In genomic region chr1:22418852-22419480, GRCh38 we compare ENCODE assay signal across 9 cellular contexts. TPM values are rescaled to one million over a fixed set of nuclear protein-coding genes. Genes with fewer than 3 reads are reported as not detected.
DNase-seq lines count a peak whose midpoint lies in the region; ATAC-seq, FAIRE-seq and TF ChIP-seq lines count a peak whose summit lies in the region.
"Had no signal": no experiment of that assay in that cellular context is flagged by ENCODE, and none has a peak within 500 bp of the region (broad histone marks: within the 10 kb centered on the region; RNA-seq: fewer than 3 reads in every experiment).

No MANE protein-coding gene starts in this region.

- no peak overlapping the region; the same call in 1 of the 2 replicates for H3K4me3 Mint-ChIP-seq in HFFc6
- no peak overlapping the region for H3K4me3 Mint-ChIP-seq in stimulated activated effector memory CD8-positive, alpha-beta T cell treated with anti-CD3 and anti-CD28 coated beads, Interleukin-12 subunit alpha, Interleukin-12 subunit beta, amount 100 ng/mL, for 72 hours

- WGBS in adrenal gland, 4 donors: 31 to 41% (median 34%) methylated on average over 7 of the region's 7 CpGs

- peaks cover 0 to 15% of the 10 kb centered on the region in 2 donors for H3K4me1 ChIP-seq in adrenal gland (replicated peaks in 1 of 2)

- H3K4me3 ChIP-seq in adrenal gland: no peak overlapping the region

- peaks cover 11% of the 10 kb centered on the region for H3K27me3 Mint-ChIP-seq in HFFc6 (ENCODE audit: insufficient read depth)

- TF ChIP-seq CTCF in HFFc6 (IDR thresholded peaks at IDR 0.05) (no peak), adrenal gland (IDR thresholded peaks at IDR 0.05) (no peak)

- H3K27ac ChIP-seq in adrenal gland: no peak overlapping the region

- H3K27ac Mint-ChIP-seq in HFFc6: peak overlapping the region; percentile 26
- no peak overlapping the region for H3K27ac Mint-ChIP-seq in stimulated activated effector memory CD8-positive, alpha-beta T cell treated with anti-CD3 and anti-CD28 coated beads, Interleukin-12 subunit alpha, Interleukin-12 subunit beta, amount 100 ng/mL, for 72 hours

- H3K9me3 Mint-ChIP-seq in HFFc6: no peaks in the 10 kb centered on the region
- no peaks in the 10 kb centered on the region for H3K9me3 Mint-ChIP-seq in stimulated activated effector memory CD8-positive, alpha-beta T cell treated with anti-CD3 and anti-CD28 coated beads, Interleukin-12 subunit alpha, Interleukin-12 subunit beta, amount 100 ng/mL, for 72 hours

- ATAC-seq in stimulated activated effector memory CD8-positive, alpha-beta T cell treated with anti-CD3 and anti-CD28 coated beads, Interleukin-12 subunit alpha, Interleukin-12 subunit beta, amount 100 ng/mL, for 72 hours: no peak

- H3K27me3 ChIP-seq in adrenal gland: no peaks in the 10 kb centered on the region

- TF ChIP-seq POLR2A in adrenal gland (IDR thresholded peaks at IDR 0.05): no peak

- H3K36me3 ChIP-seq in adrenal gland (replicated peaks in 1 of 2): no peaks in the 10 kb centered on the region

- H3K9me3 ChIP-seq in adrenal gland (replicated peaks in 1 of 3): no peaks in the 10 kb centered on the region

- intact Hi-C loops in adrenal gland (cut with DNase I): loop anchor here (2.0 to 10.0 kb wide), 2 partner anchors 224 to 284 kb away; partner anchors contain the start of gene C1QC (in 1 of the 2)

- no peaks in the 10 kb centered on the region for H3K36me3 Mint-ChIP-seq in HFFc6 (ENCODE audit: low read depth)
- no peaks in the 10 kb centered on the region for H3K36me3 Mint-ChIP-seq in stimulated activated effector memory CD8-positive, alpha-beta T cell treated with anti-CD3 and anti-CD28 coated beads, Interleukin-12 subunit alpha, Interleukin-12 subunit beta, amount 100 ng/mL, for 72 hours

- peak; percentile 21 for DNase-seq in COLO829 (ENCODE audit: low spot score)
- DNase-seq in HFFc6: peak; percentile 68
- DNase-seq in amniotic epithelial cell (ENCODE audit: low read depth): peak; percentile 65
- DNase-seq in stimulated activated CD4-positive, alpha-beta T cell treated with anti-CD3 and anti-CD28 coated beads, Interleukin-2, amount 100 ng/mL, for 48 hours: no peak
- DNase-seq in ureter (ENCODE audit: low spot score): no peak
- no peak for DNase-seq in stimulated activated effector memory CD8-positive, alpha-beta T cell treated with anti-CD3 and anti-CD28 coated beads, Interleukin-12 subunit alpha, Interleukin-12 subunit beta, amount 100 ng/mL, for 72 hours (ENCODE audit: low spot score in 2 of 2)
- no peak for DNase-seq in adrenal gland
- DNase-seq: midbrain had no signal

- H3K4me1 Mint-ChIP-seq in HFFc6 (ENCODE audit: low read depth): peaks cover 27% of the 10 kb centered on the region
- no peaks in the 10 kb centered on the region for H3K4me1 Mint-ChIP-seq in stimulated activated effector memory CD8-positive, alpha-beta T cell treated with anti-CD3 and anti-CD28 coated beads, Interleukin-12 subunit alpha, Interleukin-12 subunit beta, amount 100 ng/mL, for 72 hours

- peak; percentile 82 for FAIRE-seq in islet of Langerhans (lab: Jason Lieb, UNC)

RNA-seq across cellular contexts. Expression of gene ZBTB40, which starts 32.7 kb away (rescaled TPM):
- 10 to 100 TPM in 4 of 6 experiments, 1 to 10 TPM in 2; 8.8 to 12.2 (median 10.7) TPM for total RNA-seq in HFFc6 (2021; fragmentation: NEBNext Ultra II Directional; extraction: Animal tissue kit (Norgen Biotek cat#: 25700))
- total RNA-seq in ureter (22.4 TPM), adrenal gland (10 to 100 TPM; 18.4 to 45.7 (median 34.7) TPM)
- polyA plus RNA-seq in adrenal gland: 10 to 100 TPM; 17.1 to 22.4 (median 20.5) TPM

Comparison
In these comparisons a context has a peak if more than half of its experiments do, and no peak if none do; other contexts are left out.
1. DNase-seq: peak in COLO829 (single experiment), HFFc6 (single experiment) and amniotic epithelial cell (single experiment); none in stimulated activated CD4-positive, alpha-beta T cell treated with anti-CD3 and anti-CD28 coated beads, Interleukin-2, amount 100 ng/mL, for 48 hours (0 of 2), ureter (single experiment), stimulated activated effector memory CD8-positive, alpha-beta T cell treated with anti-CD3 and anti-CD28 coated beads, Interleukin-12 subunit alpha, Interleukin-12 subunit beta, amount 100 ng/mL, for 72 hours (0 of 2) and adrenal gland (0 of 7).